1 cellular context compared by ENCODE assay signal in genomic region chr12:132600048-132601032, GRCh38.
TF ChIP-seq lines count a peak whose summit lies in the region.

No MANE protein-coding gene starts in this region.

TF ChIP-seq in HepG2, 621 proteins besides CTCF, POLR2A, EP300 and RAD21 (continued from another document):
- no peak for TF ChIP-seq ZNF441 (CRISPR knock-in tag; IDR thresholded peaks at IDR 0.05; ENCODE audit: borderline replicate concordance)
- TF ChIP-seq MIER3 (CRISPR knock-in tag; IDR thresholded peaks at IDR 0.05; ENCODE audit: borderline replicate concordance): no peak
- TF ChIP-seq RELA (CRISPR knock-in tag; IDR thresholded peaks at IDR 0.05): no peak
- TF ChIP-seq MYNN (CRISPR knock-in tag; IDR thresholded peaks at IDR 0.05; ENCODE audit: low read depth): no peak
- TF ChIP-seq, protein P1, sequence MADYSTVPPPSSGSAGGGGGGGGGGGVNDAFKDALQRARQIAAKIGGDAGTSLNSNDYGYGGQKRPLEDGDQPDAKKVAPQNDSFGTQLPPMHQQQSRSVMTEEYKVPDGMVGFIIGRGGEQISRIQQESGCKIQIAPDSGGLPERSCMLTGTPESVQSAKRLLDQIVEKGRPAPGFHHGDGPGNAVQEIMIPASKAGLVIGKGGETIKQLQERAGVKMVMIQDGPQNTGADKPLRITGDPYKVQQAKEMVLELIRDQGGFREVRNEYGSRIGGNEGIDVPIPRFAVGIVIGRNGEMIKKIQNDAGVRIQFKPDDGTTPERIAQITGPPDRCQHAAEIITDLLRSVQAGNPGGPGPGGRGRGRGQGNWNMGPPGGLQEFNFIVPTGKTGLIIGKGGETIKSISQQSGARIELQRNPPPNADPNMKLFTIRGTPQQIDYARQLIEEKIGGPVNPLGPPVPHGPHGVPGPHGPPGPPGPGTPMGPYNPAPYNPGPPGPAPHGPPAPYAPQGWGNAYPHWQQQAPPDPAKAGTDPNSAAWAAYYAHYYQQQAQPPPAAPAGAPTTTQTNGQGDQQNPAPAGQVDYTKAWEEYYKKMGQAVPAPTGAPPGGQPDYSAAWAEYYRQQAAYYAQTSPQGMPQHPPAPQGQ (CRISPR knock-in tag; IDR thresholded peaks at IDR 0.05; ENCODE audit: borderline replicate concordance): no peak
- no peak for TF ChIP-seq ZNF644 (CRISPR knock-in tag; IDR thresholded peaks at IDR 0.05; ENCODE audit: low read depth)
- peak; percentile 58; the same call in 1 of the 2 replicates for TF ChIP-seq GATAD1 (CRISPR knock-in tag; IDR thresholded peaks at IDR 0.05)
- no peak for TF ChIP-seq NBN (conservative IDR thresholded peaks at IDR 0.05)
- TF ChIP-seq ZNF558 (CRISPR knock-in tag; IDR thresholded peaks at IDR 0.05; ENCODE audit: borderline replicate concordance): no peak
- TF ChIP-seq NFKB2 (CRISPR knock-in tag; IDR thresholded peaks at IDR 0.05; ENCODE audit: borderline replicate concordance): peak; percentile 80; the same call in 1 of the 2 replicates
- no peak for TF ChIP-seq SP2 (CRISPR knock-in tag; IDR thresholded peaks at IDR 0.05)
- no peak for TF ChIP-seq REXO4 (CRISPR knock-in tag; IDR thresholded peaks at IDR 0.05; ENCODE audit: borderline replicate concordance)
- no peak for TF ChIP-seq NCOA1 (CRISPR knock-in tag; IDR thresholded peaks at IDR 0.05)
- TF ChIP-seq ZKSCAN5 (CRISPR knock-in tag; IDR thresholded peaks at IDR 0.05): no peak
- TF ChIP-seq DNMT3B (CRISPR knock-in tag; conservative IDR thresholded peaks at IDR 0.05): no peak
- TF ChIP-seq ARNT (IDR thresholded peaks at IDR 0.05): no peak
- no peak; the same call in 1 of the 2 replicates for TF ChIP-seq ARID2 (CRISPR knock-in tag; IDR thresholded peaks at IDR 0.05; ENCODE audit: borderline replicate concordance)
- TF ChIP-seq KLF6 (CRISPR knock-in tag; IDR thresholded peaks at IDR 0.05): peak; percentile 55; the same call in 1 of the 2 replicates
- no peak for TF ChIP-seq HINFP (CRISPR knock-in tag; IDR thresholded peaks at IDR 0.05; ENCODE audit: low read depth)
- TF ChIP-seq ZNF772 (CRISPR knock-in tag; IDR thresholded peaks at IDR 0.05): peak; percentile 53; the same call in 1 of the 2 replicates
- TF ChIP-seq, protein P2, sequence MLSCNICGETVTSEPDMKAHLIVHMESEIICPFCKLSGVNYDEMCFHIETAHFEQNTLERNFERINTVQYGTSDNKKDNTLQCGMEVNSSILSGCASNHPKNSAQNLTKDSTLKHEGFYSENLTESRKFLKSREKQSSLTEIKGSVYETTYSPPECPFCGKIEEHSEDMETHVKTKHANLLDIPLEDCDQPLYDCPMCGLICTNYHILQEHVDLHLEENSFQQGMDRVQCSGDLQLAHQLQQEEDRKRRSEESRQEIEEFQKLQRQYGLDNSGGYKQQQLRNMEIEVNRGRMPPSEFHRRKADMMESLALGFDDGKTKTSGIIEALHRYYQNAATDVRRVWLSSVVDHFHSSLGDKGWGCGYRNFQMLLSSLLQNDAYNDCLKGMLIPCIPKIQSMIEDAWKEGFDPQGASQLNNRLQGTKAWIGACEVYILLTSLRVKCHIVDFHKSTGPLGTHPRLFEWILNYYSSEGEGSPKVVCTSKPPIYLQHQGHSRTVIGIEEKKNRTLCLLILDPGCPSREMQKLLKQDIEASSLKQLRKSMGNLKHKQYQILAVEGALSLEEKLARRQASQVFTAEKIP (CRISPR knock-in tag; IDR thresholded peaks at IDR 0.05; ENCODE audit: borderline replicate concordance): no peak
- no peak for TF ChIP-seq REL (CRISPR knock-in tag; conservative IDR thresholded peaks at IDR 0.05)
- TF ChIP-seq, protein P3, sequence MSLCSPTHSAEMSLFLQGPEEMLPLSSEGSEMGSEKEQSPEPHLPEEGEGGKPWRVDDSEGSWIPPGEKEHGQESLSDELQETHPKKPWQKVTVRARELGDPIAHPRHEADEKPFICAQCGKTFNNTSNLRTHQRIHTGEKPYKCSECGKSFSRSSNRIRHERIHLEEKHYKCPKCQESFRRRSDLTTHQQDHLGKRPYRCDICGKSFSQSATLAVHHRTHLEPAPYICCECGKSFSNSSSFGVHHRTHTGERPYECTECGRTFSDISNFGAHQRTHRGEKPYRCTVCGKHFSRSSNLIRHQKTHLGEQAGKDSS (CRISPR knock-in tag; IDR thresholded peaks at IDR 0.05; ENCODE audit: borderline replicate concordance, low read depth): no peak
